ENCODE assay signal across 14 cellular contexts in the genomic region with DNA sequence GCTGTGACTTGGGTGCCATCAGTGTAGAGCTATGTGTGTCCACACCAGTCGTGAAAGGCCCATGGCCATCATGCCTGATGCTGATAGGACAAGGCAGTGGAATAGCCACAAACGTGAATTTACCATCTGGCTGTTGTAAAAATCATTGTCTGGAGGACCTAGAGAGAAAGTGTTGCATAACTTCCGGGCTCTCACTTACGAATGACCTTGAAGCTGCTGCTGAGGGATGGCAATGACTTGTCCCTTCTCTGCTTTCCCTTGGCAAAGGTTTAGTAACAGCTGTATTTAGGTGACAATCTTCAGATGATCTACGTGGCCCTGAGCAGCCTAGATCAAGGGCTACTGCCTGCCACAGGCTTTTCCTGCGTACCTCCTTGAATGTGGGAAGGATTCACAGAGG. TPM values are rescaled to one million over a fixed set of nuclear protein-coding genes. Genes with fewer than 3 reads are reported as not detected.
A peak's percentile ranks its signal among the peaks of the same experiment; 100 is the strongest.
DNase-seq lines count a peak whose midpoint lies in the region; ATAC-seq, FAIRE-seq and TF ChIP-seq lines count a peak whose summit lies in the region.
"Had no signal": no experiment of that assay in that cellular context is flagged by ENCODE, and none has a peak within 500 bp of the region (broad histone marks: within the 10 kb centered on the region; RNA-seq: fewer than 3 reads in every experiment).

No MANE protein-coding gene starts in this region.

- intact Hi-C loops in lower lobe of right lung (cut with DNase I) (no loop called here), thyroid gland (cut with DNase I) (no loop called here)

- H3K9me3 Mint-ChIP-seq in brain = no peaks in the 10 kb centered on the region

- peaks cover 79% of the 10 kb centered on the region for H3K4me1 Mint-ChIP-seq in brain

- H3K9me3 ChIP-seq in lower lobe of right lung = no peaks in the 10 kb centered on the region
- no peaks in the 10 kb centered on the region for H3K9me3 ChIP-seq in thyroid gland

- no peaks in the 10 kb centered on the region for H3K27me3 ChIP-seq in lower lobe of right lung (ENCODE audit: low read depth)
- no peaks in the 10 kb centered on the region for H3K27me3 ChIP-seq in thyroid gland
- H3K27me3 ChIP-seq in foreskin keratinocyte = no peaks in the 10 kb centered on the region

- H3K27ac Mint-ChIP-seq in brain = peak overlapping the region in 4 of 5 experiments; percentile 43 to 96 (median 84)
- H3K27ac Mint-ChIP-seq: T-helper 17 cell had no signal

- peak in 1 of 2 donors; percentile 8 for TF ChIP-seq POLR2A in thyroid gland (IDR thresholded peaks at IDR 0.05)

- H3K27ac ChIP-seq in lower lobe of right lung = peak overlapping the region; percentile 25
- peak overlapping the region; percentile 56 to 100 (median 97) for H3K27ac ChIP-seq in thyroid gland
- H3K27ac ChIP-seq in foreskin keratinocyte = no peak overlapping the region
- H3K27ac ChIP-seq: 22Rv1 had no signal

- peak overlapping the region; percentile 48 to 69 (median 58) for H3K4me3 Mint-ChIP-seq in brain
- H3K4me3 Mint-ChIP-seq: T-helper 17 cell had no signal

- H3K36me3 ChIP-seq in lower lobe of right lung = peaks cover 32% of the 10 kb centered on the region
- peaks cover 31 to 37% of the 10 kb centered on the region in 2 donors for H3K36me3 ChIP-seq in thyroid gland

- H3K4me1 ChIP-seq in lower lobe of right lung = peaks cover 71% of the 10 kb centered on the region
- peaks cover 49 to 51% of the 10 kb centered on the region in 2 donors for H3K4me1 ChIP-seq in thyroid gland
- peaks cover 52% of the 10 kb centered on the region for H3K4me1 ChIP-seq in foreskin keratinocyte

- DNase-seq in SIG-M5 treated with dmso at 0.1 percent for 504 hours (lab: John Stamatoyannopoulos, UW; ENCODE audit: unreplicated experiment) (peak; percentile 49), SIG-M5 (lab: John Stamatoyannopoulos, UW) (no peak), lower lobe of right lung (no peak), thyroid gland (no peak), foreskin keratinocyte (no peak), HTR-8/SVneo (ENCODE audit: insufficient read length, low spot score) (no peak), NCI-H1694 treated with DMSO at 0.1 percent for 48 hours (lab: John Stamatoyannopoulos, UW) (no peak)
- DNase-seq: activated CD8-positive, alpha-beta memory T cell treated with anti-CD3 and anti-CD28 coated beads, Interleukin-2, amount 50 U/mL, for 4 hours; central memory CD4-positive, alpha-beta T cell; glutamatergic neuron; stimulated activated CD4-positive, alpha-beta T cell treated with anti-CD3 and anti-CD28 coated beads, Interleukin-1b, Interleukin-23, amount 100 ng/mL, for 48 hours; T-helper 17 cell had no signal

- peaks cover 63% of the 10 kb centered on the region for H3K36me3 Mint-ChIP-seq in brain

- ATAC-seq in lower lobe of right lung (no peak), foreskin keratinocyte (no peak)
- ATAC-seq: T-helper 17 cell had no signal

- H3K4me3 ChIP-seq in lower lobe of right lung = no peak overlapping the region
- H3K4me3 ChIP-seq in thyroid gland (replicated peaks in 1 of 3) = no peak overlapping the region

- FAIRE-seq in HTR-8/SVneo (lab: Jason Lieb, UNC) = no peak

- TF ChIP-seq CTCF in brain (conservative IDR thresholded peaks at IDR 0.05) (no peak), lower lobe of right lung (IDR thresholded peaks at IDR 0.05) (no peak), thyroid gland (IDR thresholded peaks at IDR 0.05) (no peak), foreskin keratinocyte (conservative IDR thresholded peaks at IDR 0.05) (no peak)

- H3K27me3 Mint-ChIP-seq in brain = peaks cover 17% of the 10 kb centered on the region

- 55% methylated on average over 6 of the region's 6 CpGs for WGBS in thyroid gland, 2 donors

RNA-seq across cellular contexts. Expression of a gene that starts 5.8 kb away (rescaled TPM):
- polyA plus RNA-seq in brain (ENCODE audit: insufficient read depth, low read depth, low replicate concordance) (114 TPM), foreskin keratinocyte (18.8 and 20.0 TPM in 2 replicates)
- total RNA-seq in lower lobe of right lung (173 TPM), thyroid gland (100 to 1,000 TPM; 310 to 509 (median 429) TPM), foreskin keratinocyte (35.8 and 36.3 TPM in 2 replicates)
